In the genomic region with DNA sequence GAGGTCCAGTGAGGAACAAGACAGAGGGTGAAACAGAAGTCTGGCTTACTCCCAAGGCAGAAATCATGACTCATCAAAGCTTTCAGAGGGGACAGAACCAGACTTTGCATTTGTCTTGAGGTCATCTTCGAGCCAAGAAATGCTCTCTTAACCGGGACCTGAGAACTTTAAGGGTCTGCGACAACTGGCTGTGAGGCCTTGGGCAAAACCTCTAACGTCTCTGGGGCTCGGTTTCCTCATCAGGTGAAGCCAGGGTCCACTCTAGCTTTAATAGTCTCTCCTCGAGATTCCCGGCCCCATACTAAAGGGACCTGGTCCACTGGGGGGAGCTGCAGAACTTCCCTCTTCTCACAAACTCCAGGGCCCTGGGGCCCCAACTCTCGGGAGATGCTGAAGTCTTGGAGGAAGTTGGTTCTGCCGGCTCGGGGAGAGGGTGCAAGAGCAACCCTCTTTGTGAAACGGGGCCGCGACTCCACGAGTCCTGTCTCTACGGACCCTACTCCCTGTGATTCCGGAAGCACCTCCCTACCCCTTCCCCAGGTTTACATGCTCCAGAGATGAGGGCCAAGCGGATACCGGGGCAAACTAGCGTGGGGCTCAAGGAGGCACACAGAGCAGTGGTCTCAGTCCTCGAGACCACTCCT, we compare ENCODE assay signal across 1 cellular context.
A peak's percentile ranks its signal among the peaks of the same experiment; 100 is the strongest.
TF ChIP-seq lines count a peak whose summit lies in the region.

No MANE protein-coding gene starts in this region.

TF ChIP-seq in HepG2, 621 proteins besides CTCF, POLR2A, EP300 and RAD21 (continued from another document and continues in another):
- TF ChIP-seq, protein P1, sequence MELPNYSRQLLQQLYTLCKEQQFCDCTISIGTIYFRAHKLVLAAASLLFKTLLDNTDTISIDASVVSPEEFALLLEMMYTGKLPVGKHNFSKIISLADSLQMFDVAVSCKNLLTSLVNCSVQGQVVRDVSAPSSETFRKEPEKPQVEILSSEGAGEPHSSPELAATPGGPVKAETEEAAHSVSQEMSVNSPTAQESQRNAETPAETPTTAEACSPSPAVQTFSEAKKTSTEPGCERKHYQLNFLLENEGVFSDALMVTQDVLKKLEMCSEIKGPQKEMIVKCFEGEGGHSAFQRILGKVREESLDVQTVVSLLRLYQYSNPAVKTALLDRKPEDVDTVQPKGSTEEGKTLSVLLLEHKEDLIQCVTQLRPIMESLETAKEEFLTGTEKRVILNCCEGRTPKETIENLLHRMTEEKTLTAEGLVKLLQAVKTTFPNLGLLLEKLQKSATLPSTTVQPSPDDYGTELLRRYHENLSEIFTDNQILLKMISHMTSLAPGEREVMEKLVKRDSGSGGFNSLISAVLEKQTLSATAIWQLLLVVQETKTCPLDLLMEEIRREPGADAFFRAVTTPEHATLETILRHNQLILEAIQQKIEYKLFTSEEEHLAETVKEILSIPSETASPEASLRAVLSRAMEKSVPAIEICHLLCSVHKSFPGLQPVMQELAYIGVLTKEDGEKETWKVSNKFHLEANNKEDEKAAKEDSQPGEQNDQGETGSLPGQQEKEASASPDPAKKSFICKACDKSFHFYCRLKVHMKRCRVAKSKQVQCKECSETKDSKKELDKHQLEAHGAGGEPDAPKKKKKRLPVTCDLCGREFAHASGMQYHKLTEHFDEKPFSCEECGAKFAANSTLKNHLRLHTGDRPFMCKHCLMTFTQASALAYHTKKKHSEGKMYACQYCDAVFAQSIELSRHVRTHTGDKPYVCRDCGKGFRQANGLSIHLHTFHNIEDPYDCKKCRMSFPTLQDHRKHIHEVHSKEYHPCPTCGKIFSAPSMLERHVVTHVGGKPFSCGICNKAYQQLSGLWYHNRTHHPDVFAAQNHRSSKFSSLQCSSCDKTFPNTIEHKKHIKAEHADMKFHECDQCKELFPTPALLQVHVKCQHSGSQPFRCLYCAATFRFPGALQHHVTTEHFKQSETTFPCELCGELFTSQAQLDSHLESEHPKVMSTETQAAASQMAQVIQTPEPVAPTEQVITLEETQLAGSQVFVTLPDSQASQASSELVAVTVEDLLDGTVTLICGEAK (IDR thresholded peaks at IDR 0.05) = no peak
- TF ChIP-seq, protein P1 (CRISPR knock-in tag; IDR thresholded peaks at IDR 0.05) = no peak
- TF ChIP-seq SP4 (CRISPR knock-in tag; IDR thresholded peaks at IDR 0.05) (no peak), GABPA (IDR thresholded peaks at IDR 0.05; ENCODE audit: low read depth, low read length) (no peak), GABPA (CRISPR knock-in tag; IDR thresholded peaks at IDR 0.05; ENCODE audit: low read depth) (peak; percentile 28), DR1 (CRISPR knock-in tag; IDR thresholded peaks at IDR 0.05) (no peak), ZNF614 (CRISPR knock-in tag; IDR thresholded peaks at IDR 0.05; ENCODE audit: borderline replicate concordance) (no peak), ZNF547 (CRISPR knock-in tag; IDR thresholded peaks at IDR 0.05) (no peak), NFIC (IDR thresholded peaks at IDR 0.05; ENCODE audit: low read length) (no peak), ZNF747 (CRISPR knock-in tag; IDR thresholded peaks at IDR 0.05; ENCODE audit: borderline replicate concordance) (no peak), ZBTB3 (CRISPR knock-in tag; IDR thresholded peaks at IDR 0.05; ENCODE audit: borderline replicate concordance, low read depth) (no peak), TBX3 (IDR thresholded peaks at IDR 0.05; ENCODE audit: borderline replicate concordance) (no peak), SNRNP70 (IDR thresholded peaks at IDR 0.05; ENCODE audit: low read depth, low read length) (no peak), ONECUT2 (CRISPR knock-in tag; IDR thresholded peaks at IDR 0.05) (no peak), ZFP1 (CRISPR knock-in tag; IDR thresholded peaks at IDR 0.05) (no peak), NFYB (CRISPR knock-in tag; IDR thresholded peaks at IDR 0.05) (no peak; the same call in 1 of the 2 replicates), RORA (CRISPR knock-in tag; IDR thresholded peaks at IDR 0.05) (no peak), ZNF451 (CRISPR knock-in tag; IDR thresholded peaks at IDR 0.05) (no peak), ZNF660 (CRISPR knock-in tag; IDR thresholded peaks at IDR 0.05; ENCODE audit: borderline replicate concordance, low read depth) (no peak), AKAP8 (CRISPR knock-in tag; IDR thresholded peaks at IDR 0.05) (no peak), ZNF383 (CRISPR knock-in tag; IDR thresholded peaks at IDR 0.05; ENCODE audit: borderline replicate concordance) (peak; percentile 59; the same call in 1 of the 2 replicates), MAFK (conservative IDR thresholded peaks at IDR 0.05 in 1 of 2, IDR thresholded peaks at IDR 0.05 in 1 of 2; ENCODE audit: low read length in 2 of 2) (peak; percentile 56 to 65; a peak in 3 of 4 replicates), U2AF2 (IDR thresholded peaks at IDR 0.05; ENCODE audit: low read depth, low read length) (no peak), ZFX (CRISPR knock-in tag; IDR thresholded peaks at IDR 0.05; ENCODE audit: low read depth) (peak; percentile 41; the same call in 1 of the 2 replicates), REXO4 (CRISPR knock-in tag; IDR thresholded peaks at IDR 0.05; ENCODE audit: borderline replicate concordance) (no peak)
- TF ChIP-seq, protein P2, sequence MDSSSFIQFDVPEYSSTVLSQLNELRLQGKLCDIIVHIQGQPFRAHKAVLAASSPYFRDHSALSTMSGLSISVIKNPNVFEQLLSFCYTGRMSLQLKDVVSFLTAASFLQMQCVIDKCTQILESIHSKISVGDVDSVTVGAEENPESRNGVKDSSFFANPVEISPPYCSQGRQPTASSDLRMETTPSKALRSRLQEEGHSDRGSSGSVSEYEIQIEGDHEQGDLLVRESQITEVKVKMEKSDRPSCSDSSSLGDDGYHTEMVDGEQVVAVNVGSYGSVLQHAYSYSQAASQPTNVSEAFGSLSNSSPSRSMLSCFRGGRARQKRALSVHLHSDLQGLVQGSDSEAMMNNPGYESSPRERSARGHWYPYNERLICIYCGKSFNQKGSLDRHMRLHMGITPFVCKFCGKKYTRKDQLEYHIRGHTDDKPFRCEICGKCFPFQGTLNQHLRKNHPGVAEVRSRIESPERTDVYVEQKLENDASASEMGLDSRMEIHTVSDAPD (CRISPR knock-in tag; IDR thresholded peaks at IDR 0.05) = no peak
- TF ChIP-seq, protein P3, sequence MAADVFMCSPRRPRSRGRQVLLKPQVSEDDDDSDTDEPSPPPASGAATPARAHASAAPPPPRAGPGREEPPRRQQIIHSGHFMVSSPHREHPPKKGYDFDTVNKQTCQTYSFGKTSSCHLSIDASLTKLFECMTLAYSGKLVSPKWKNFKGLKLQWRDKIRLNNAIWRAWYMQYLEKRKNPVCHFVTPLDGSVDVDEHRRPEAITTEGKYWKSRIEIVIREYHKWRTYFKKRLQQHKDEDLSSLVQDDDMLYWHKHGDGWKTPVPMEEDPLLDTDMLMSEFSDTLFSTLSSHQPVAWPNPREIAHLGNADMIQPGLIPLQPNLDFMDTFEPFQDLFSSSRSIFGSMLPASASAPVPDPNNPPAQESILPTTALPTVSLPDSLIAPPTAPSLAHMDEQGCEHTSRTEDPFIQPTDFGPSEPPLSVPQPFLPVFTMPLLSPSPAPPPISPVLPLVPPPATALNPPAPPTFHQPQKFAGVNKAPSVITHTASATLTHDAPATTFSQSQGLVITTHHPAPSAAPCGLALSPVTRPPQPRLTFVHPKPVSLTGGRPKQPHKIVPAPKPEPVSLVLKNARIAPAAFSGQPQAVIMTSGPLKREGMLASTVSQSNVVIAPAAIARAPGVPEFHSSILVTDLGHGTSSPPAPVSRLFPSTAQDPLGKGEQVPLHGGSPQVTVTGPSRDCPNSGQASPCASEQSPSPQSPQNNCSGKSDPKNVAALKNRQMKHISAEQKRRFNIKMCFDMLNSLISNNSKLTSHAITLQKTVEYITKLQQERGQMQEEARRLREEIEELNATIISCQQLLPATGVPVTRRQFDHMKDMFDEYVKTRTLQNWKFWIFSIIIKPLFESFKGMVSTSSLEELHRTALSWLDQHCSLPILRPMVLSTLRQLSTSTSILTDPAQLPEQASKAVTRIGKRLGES (CRISPR knock-in tag; IDR thresholded peaks at IDR 0.05; ENCODE audit: borderline replicate concordance) = no peak
- TF ChIP-seq, protein P4, sequence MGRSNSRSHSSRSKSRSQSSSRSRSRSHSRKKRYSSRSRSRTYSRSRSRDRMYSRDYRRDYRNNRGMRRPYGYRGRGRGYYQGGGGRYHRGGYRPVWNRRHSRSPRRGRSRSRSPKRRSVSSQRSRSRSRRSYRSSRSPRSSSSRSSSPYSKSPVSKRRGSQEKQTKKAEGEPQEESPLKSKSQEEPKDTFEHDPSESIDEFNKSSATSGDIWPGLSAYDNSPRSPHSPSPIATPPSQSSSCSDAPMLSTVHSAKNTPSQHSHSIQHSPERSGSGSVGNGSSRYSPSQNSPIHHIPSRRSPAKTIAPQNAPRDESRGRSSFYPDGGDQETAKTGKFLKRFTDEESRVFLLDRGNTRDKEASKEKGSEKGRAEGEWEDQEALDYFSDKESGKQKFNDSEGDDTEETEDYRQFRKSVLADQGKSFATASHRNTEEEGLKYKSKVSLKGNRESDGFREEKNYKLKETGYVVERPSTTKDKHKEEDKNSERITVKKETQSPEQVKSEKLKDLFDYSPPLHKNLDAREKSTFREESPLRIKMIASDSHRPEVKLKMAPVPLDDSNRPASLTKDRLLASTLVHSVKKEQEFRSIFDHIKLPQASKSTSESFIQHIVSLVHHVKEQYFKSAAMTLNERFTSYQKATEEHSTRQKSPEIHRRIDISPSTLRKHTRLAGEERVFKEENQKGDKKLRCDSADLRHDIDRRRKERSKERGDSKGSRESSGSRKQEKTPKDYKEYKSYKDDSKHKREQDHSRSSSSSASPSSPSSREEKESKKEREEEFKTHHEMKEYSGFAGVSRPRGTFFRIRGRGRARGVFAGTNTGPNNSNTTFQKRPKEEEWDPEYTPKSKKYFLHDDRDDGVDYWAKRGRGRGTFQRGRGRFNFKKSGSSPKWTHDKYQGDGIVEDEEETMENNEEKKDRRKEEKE (IDR thresholded peaks at IDR 0.05) = no peak
- TF ChIP-seq, protein P5, sequence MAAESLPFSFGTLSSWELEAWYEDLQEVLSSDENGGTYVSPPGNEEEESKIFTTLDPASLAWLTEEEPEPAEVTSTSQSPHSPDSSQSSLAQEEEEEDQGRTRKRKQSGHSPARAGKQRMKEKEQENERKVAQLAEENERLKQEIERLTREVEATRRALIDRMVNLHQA (CRISPR knock-in tag; IDR thresholded peaks at IDR 0.05) = no peak
- TF ChIP-seq, protein P6, sequence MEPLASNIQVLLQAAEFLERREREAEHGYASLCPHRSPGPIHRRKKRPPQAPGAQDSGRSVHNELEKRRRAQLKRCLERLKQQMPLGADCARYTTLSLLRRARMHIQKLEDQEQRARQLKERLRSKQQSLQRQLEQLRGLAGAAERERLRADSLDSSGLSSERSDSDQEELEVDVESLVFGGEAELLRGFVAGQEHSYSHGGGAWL (CRISPR knock-in tag; IDR thresholded peaks at IDR 0.05) = no peak
- TF ChIP-seq, protein P7, sequence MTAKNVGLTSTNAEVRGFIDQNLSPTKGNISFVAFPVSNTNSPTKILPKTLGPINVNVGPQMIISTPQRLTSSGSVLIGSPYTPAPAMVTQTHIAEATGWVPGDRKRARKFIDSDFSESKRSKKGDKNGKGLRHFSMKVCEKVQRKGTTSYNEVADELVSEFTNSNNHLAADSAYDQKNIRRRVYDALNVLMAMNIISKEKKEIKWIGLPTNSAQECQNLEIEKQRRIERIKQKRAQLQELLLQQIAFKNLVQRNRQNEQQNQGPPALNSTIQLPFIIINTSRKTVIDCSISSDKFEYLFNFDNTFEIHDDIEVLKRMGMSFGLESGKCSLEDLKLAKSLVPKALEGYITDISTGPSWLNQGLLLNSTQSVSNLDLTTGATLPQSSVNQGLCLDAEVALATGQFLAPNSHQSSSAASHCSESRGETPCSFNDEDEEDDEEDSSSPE (CRISPR knock-in tag; IDR thresholded peaks at IDR 0.05) = peak; percentile 4; the same call in 1 of the 2 replicates
